19 cellular contexts compared by ENCODE assay signal in the genomic region with DNA sequence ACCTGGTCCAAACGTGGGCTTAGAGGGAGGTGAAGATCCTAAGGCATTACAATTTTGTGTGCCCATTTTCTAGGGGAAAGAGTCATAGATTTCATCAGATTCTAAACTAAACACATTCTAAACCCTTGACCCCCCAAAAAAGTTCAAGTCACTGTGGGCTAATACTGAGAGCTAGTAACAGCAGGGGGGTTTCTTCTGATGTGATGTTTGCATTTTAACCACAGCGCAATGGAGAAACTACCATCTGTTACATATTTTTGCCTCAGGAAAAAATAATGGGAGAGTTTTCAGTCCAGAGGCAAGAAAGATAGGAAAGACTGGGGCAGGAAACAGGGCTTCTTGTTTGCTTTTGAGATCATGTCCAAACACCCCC.
DNase-seq lines count a peak whose midpoint lies in the region; ATAC-seq and TF ChIP-seq lines count a peak whose summit lies in the region.
"Had no signal": no experiment of that assay in that cellular context is flagged by ENCODE, and none has a peak within 500 bp of the region (broad histone marks: within the 10 kb centered on the region; RNA-seq: fewer than 3 reads in every experiment).

No MANE protein-coding gene starts in this region.

- no peak for ATAC-seq in IMR-90 (ENCODE audit: low read depth)
- ATAC-seq in aorta (ENCODE audit: low FRiP score) = no peak
- no peak for ATAC-seq in GM19023 (IDR thresholded peaks at IDR 0.05; ENCODE audit: unreplicated experiment)
- ATAC-seq: HCT116 had no signal

- no TSS peak for BruUV-seq in IMR-90 (replicated peaks; lab: Mats Ljungman, UMichigan)

- H3K4me1 ChIP-seq in IMR-90 (ENCODE audit: control insufficient read depth, insufficient read depth, low read length) (peaks cover 4% of the 10 kb centered on the region; the same call in 1 of the 2 replicates), sigmoid colon (peaks cover 0 to 22% (median 21%) of the 10 kb centered on the region in 4 donors), aorta (ENCODE audit: control insufficient read depth in 1 of 2, insufficient read depth in 2 of 2, low read length in 2 of 2) (peaks cover 1 to 5% of the 10 kb centered on the region in 2 donors)

- no peak overlapping the region for H3K18ac ChIP-seq in IMR-90 (ENCODE audit: low read depth, low read length)

- H3K56ac ChIP-seq in IMR-90 (ENCODE audit: extremely low read depth, insufficient read depth, low read length) = no peak overlapping the region

- 0 out of 2 replicates have a peak overlapping the region, but pooled peaks have one; percentile 1 for H3K4ac ChIP-seq in IMR-90 (ENCODE audit: low read depth, low read length)

- no peak overlapping the region for H2AK5ac ChIP-seq in IMR-90 (ENCODE audit: low read depth, low read length)

- POLR2A ChIA-PET in IMR-90 (lab: Charles Lee; ENCODE audit: unreplicated experiment) = no interaction called here

- H3K79me1 ChIP-seq in IMR-90 (ENCODE audit: low read depth in 1 of 2, low read length in 2 of 2) = no peaks in the 10 kb centered on the region

- dilution Hi-C loops in IMR-90 (cut with HindIII; ENCODE audit: low sequenced_read_pairs, unreplicated experiment) = no loop called here

- H3K9me3 ChIP-seq in IMR-90 (ENCODE audit: control insufficient read depth, insufficient read depth, low read length) (no peaks in the 10 kb centered on the region), sigmoid colon (no peaks in the 10 kb centered on the region), aorta (ENCODE audit: control insufficient read depth, low read length) (no peaks in the 10 kb centered on the region)

- H2BK5ac ChIP-seq in IMR-90 (ENCODE audit: low read depth, low read length, poor library complexity, severe bottlenecking) = no peak overlapping the region

- H4K8ac ChIP-seq in IMR-90 (ENCODE audit: low read depth in 2 of 2, low read length in 2 of 2) = no peak overlapping the region

- TF ChIP-seq EP300 in sigmoid colon (IDR thresholded peaks at IDR 0.05) = no peak

- no peak overlapping the region for H3K9ac ChIP-seq in IMR-90 (ENCODE audit: low read depth, low read length)

- in situ Hi-C loops in IMR-90 (cut with MboI; ENCODE audit: low sequenced_read_pairs) = no loop called here
- in situ Hi-C loops in astrocyte of the cerebellum (cut with HindIII; ENCODE audit: low sequenced_read_pairs) = no loop called here

- no peak overlapping the region for H2AK9ac ChIP-seq in IMR-90 (replicated peaks; ENCODE audit: low read depth, low read length, poor library complexity)

- H4K20me1 ChIP-seq in IMR-90 (ENCODE audit: insufficient read depth, low read length) = no peaks in the 10 kb centered on the region

- no peak overlapping the region; the same call in 1 of the 2 replicates for H3K14ac ChIP-seq in IMR-90 (replicated peaks; ENCODE audit: low read depth, low read length)

- peak overlapping the region; percentile 39; the same call in 1 of the 2 replicates for H2BK120ac ChIP-seq in IMR-90 (ENCODE audit: low read depth, low read length)

- no peak overlapping the region for H2BK20ac ChIP-seq in IMR-90 (ENCODE audit: low read depth, low read length)

- DNase-seq in IMR-90 = no peak
- DNase-seq in astrocyte of the cerebellum (ENCODE audit: low read depth) = peak; percentile 70
- DNase-seq in globus pallidus (ENCODE audit: low spot score) = peak; percentile 9
- DNase-seq in sigmoid colon = no peak
- DNase-seq in aorta = no peak
- no peak for DNase-seq in NCI-H128 (lab: John Stamatoyannopoulos, UW; ENCODE audit: unreplicated experiment)
- DNase-seq in amygdala (lab: John Stamatoyannopoulos, UW) = no peak
- DNase-seq: ACHN; CD4-positive, alpha-beta T cell; KBM-7; NCI-H146; NCI-H2081 treated with DMSO at 0.1 percent for 48 hours; NCI-H345; NCI-H69; NK-92 treated with Interleukin-12 subunit alpha and Interleukin-12 subunit beta, amount 100 ng/mL, for 24 hours; OCI-M1 had no signal

- no peak overlapping the region for H3K27ac ChIP-seq in IMR-90 (ENCODE audit: insufficient read depth, low read length)
- peak overlapping the region; percentile 57 to 78 (median 68) for H3K27ac ChIP-seq in sigmoid colon
- H3K27ac ChIP-seq in aorta (ENCODE audit: low read depth in 1 of 2, low read length in 2 of 2) = no peak overlapping the region
- H3K27ac ChIP-seq: RWPE1 had no signal

- H2AFZ ChIP-seq in IMR-90 (replicated peaks; ENCODE audit: low read length, poor library complexity) = no peak overlapping the region

- H2BK15ac ChIP-seq in IMR-90 (ENCODE audit: low read depth, low read length) = no peak overlapping the region

- no peak for TF ChIP-seq POLR2A in IMR-90 (IDR thresholded peaks at IDR 0.05; ENCODE audit: low read depth, low read length)
- TF ChIP-seq POLR2A in sigmoid colon (IDR thresholded peaks at IDR 0.05) = no peak

- no peak overlapping the region for H3K4me2 ChIP-seq in IMR-90 (ENCODE audit: low read depth, low read length)

- H3K4me3 ChIP-seq in IMR-90 (ENCODE audit: insufficient read depth, low read depth, low read length) = no peak overlapping the region
- H3K4me3 ChIP-seq in astrocyte of the cerebellum (ENCODE audit: low read depth, low read length) = no peak overlapping the region
- H3K4me3 ChIP-seq in sigmoid colon = no peak overlapping the region
- no peak overlapping the region for H3K4me3 ChIP-seq in aorta (ENCODE audit: low read length in 2 of 2)

- no peak for TF ChIP-seq RAD21 in IMR-90 (IDR thresholded peaks at IDR 0.05; ENCODE audit: low read length)

- TF ChIP-seq CTCF in IMR-90 (conservative IDR thresholded peaks at IDR 0.05; ENCODE audit: low read depth, low read length) (no peak), astrocyte of the cerebellum (IDR thresholded peaks at IDR 0.05; ENCODE audit: low read depth, low read length, missing control alignments) (no peak), sigmoid colon (IDR thresholded peaks at IDR 0.05) (no peak)

- H3K36me3 ChIP-seq in IMR-90 (ENCODE audit: control insufficient read depth, insufficient read depth, low read length) = no peaks in the 10 kb centered on the region
- H3K36me3 ChIP-seq in sigmoid colon = no peaks in the 10 kb centered on the region
- no peaks in the 10 kb centered on the region for H3K36me3 ChIP-seq in aorta (ENCODE audit: control insufficient read depth in 1 of 2, insufficient read depth in 2 of 2, low read length in 1 of 2)

- peaks cover 8% of the 10 kb centered on the region; the same call in 1 of the 2 replicates for H3K9me1 ChIP-seq in IMR-90 (ENCODE audit: insufficient read depth, low read length)

- H4K5ac ChIP-seq in IMR-90 (ENCODE audit: low read depth, low read length) = no peak overlapping the region

- CTCF ChIA-PET in IMR-90 (lab: Yijun Ruan, JAX) = no interaction called here

- no peak overlapping the region for H4K91ac ChIP-seq in IMR-90 (ENCODE audit: insufficient read depth, low read depth, low read length)

- WGBS in IMR-90 (ENCODE audit: extremely low coverage in 2 of 2, insufficient read length in 1 of 2), 2 experiments = no CpG with 5 or more reads among the region's 2 CpGs
- 59 to 71% methylated on average over 2 of the region's 2 CpGs for WGBS in sigmoid colon, 2 donors
- 35 to 42% methylated on average over 2 of the region's 2 CpGs for WGBS in aorta, 2 donors

- H3K27me3 ChIP-seq in IMR-90 (ENCODE audit: control insufficient read depth, insufficient read depth, low read length) (peaks cover 19% of the 10 kb centered on the region), sigmoid colon (no peaks in the 10 kb centered on the region), aorta (ENCODE audit: control insufficient read depth in 1 of 2, insufficient read depth in 2 of 2, low read length in 1 of 2) (no peaks in the 10 kb centered on the region)

- intact Hi-C loops in IMR-90 (cut with micrococcal nuclease) (no loop called here), sigmoid colon (cut with DNase I) (loop anchor here (10.0 kb wide), 1 partner anchor 379 kb away; the partner anchor contains the start of gene NIPBL), aorta (cut with DNase I) (no loop called here)

- H3K23ac ChIP-seq in IMR-90 (ENCODE audit: low read depth, low read length) = no peak overlapping the region

TF ChIP-seq in IMR-90, 13 proteins besides CTCF, POLR2A, EP300 and RAD21:
- TF ChIP-seq MXI1 (IDR thresholded peaks at IDR 0.05; ENCODE audit: borderline replicate concordance, low read depth, low read length) (no peak), FOS (IDR thresholded peaks at IDR 0.05; ENCODE audit: low read depth, low read length) (no peak), CHD1 (IDR thresholded peaks at IDR 0.05; ENCODE audit: low read depth, low read length) (no peak), RCOR1 (IDR thresholded peaks at IDR 0.05; ENCODE audit: insufficient replicate concordance, low read length) (no peak), CEBPB (IDR thresholded peaks at IDR 0.05; ENCODE audit: low read depth, low read length) (no peak), MAFK (IDR thresholded peaks at IDR 0.05; ENCODE audit: low read depth, low read length) (no peak), MAZ (IDR thresholded peaks at IDR 0.05; ENCODE audit: borderline replicate concordance, low read depth, low read length) (no peak), RFX5 (IDR thresholded peaks at IDR 0.05; ENCODE audit: low read depth, low read length) (no peak), SMC3 (IDR thresholded peaks at IDR 0.05; ENCODE audit: low read depth, low read length) (no peak)
TF ChIP-seq in IMR-90: peak in this region for 0.

Comparison
In these comparisons a context has a peak if more than half of its experiments do, and no peak if none do; other contexts are left out.
1. DNase-seq: peak in astrocyte of the cerebellum (single experiment) and globus pallidus (single experiment); none in IMR-90 (single experiment), sigmoid colon (single experiment), aorta (0 of 2), NCI-H128 (single experiment) and amygdala (0 of 56).
2. H3K27ac ChIP-seq: peak in sigmoid colon (4 of 4); none in IMR-90 (single experiment) and aorta (0 of 2).